22 cellular contexts compared by ENCODE assay signal in genomic region chr1:17305576-17306095, GRCh38. TPM values are rescaled to one million over a fixed set of nuclear protein-coding genes. Genes with fewer than 3 reads are reported as not detected.
DNase-seq lines count a peak whose midpoint lies in the region; ATAC-seq, FAIRE-seq and TF ChIP-seq lines count a peak whose summit lies in the region.
"Had no signal": no experiment of that assay in that cellular context is flagged by ENCODE, and none has a peak within 500 bp of the region (broad histone marks: within the 10 kb centered on the region; RNA-seq: fewer than 3 reads in every experiment).

No MANE protein-coding gene starts in this region.

- H3K36me3 ChIP-seq in mammary epithelial cell (ENCODE audit: insufficient read depth, low read length) (no peaks in the 10 kb centered on the region), K562 (ENCODE audit: control insufficient read depth, insufficient read depth, low read length) (no peaks in the 10 kb centered on the region), neutrophil (no peaks in the 10 kb centered on the region), Peyer's patch (no peaks in the 10 kb centered on the region)

- H3K27ac ChIP-seq in mammary epithelial cell (ENCODE audit: insufficient read depth, low read depth, low read length) (no peak overlapping the region), K562 (ENCODE audit: extremely low read depth, low read depth, low read length) (no peak overlapping the region), neutrophil (peak overlapping the region; percentile 95), Peyer's patch (no peak overlapping the region)
- H3K27ac ChIP-seq: 22Rv1 had no signal

- no peak overlapping the region for H3K4me2 ChIP-seq in mammary epithelial cell (ENCODE audit: insufficient read depth, low read depth, low read length)
- H3K4me2 ChIP-seq in K562 (ENCODE audit: insufficient read depth, low read length), result no peak overlapping the region

- peaks cover 50% of the 10 kb centered on the region for H3K4me1 Mint-ChIP-seq in MCF 10A (ENCODE audit: insufficient read depth, unreplicated experiment)
- no peaks in the 10 kb centered on the region for H3K4me1 Mint-ChIP-seq in natural killer cell treated with Interleukin-12 subunit alpha and Interleukin-12 subunit beta and Interleukin-15 and Interleukin-18, amount 100 ng/mL, for 72 hours (ENCODE audit: low read depth in 2 of 2)

- dilution Hi-C loops in mammary epithelial cell (cut with HindIII; ENCODE audit: low sequenced_read_pairs), result no loop called here

- CTCF ChIA-PET in MCF 10A (lab: Yijun Ruan, JAX) (interaction anchor here (0.6 kb wide), 1 partner anchor 12 kb away, joined by 3 read pairs; no protein-coding TSS in a partner anchor), mammary epithelial cell (lab: Charles Lee; ENCODE audit: low non-redundant PET) (no interaction called here), K562 (lab: Yijun Ruan, JAX; ENCODE audit: low intra/inter-chr PET ratio) (no interaction called here)

- H3K4me3 Mint-ChIP-seq in MCF 10A (ENCODE audit: unreplicated experiment), result no peak overlapping the region
- H3K4me3 Mint-ChIP-seq in natural killer cell treated with Interleukin-12 subunit alpha and Interleukin-12 subunit beta and Interleukin-15 and Interleukin-18, amount 100 ng/mL, for 72 hours, result no peak overlapping the region
- H3K4me3 Mint-ChIP-seq: CD14-positive monocyte; CD8-positive, alpha-beta T cell; H9 had no signal

- no peak for TF ChIP-seq POLR2A in K562 (conservative IDR thresholded peaks at IDR 0.05)
- TF ChIP-seq POLR2A in Peyer's patch (IDR thresholded peaks at IDR 0.05), result no peak
- TF ChIP-seq POLR2A in GM18505 (IDR thresholded peaks at IDR 0.05; ENCODE audit: borderline replicate concordance, extremely low read depth, insufficient read depth, insufficient read length), result no peak

- 92% methylated on average over 13 of the region's 14 CpGs for WGBS in mammary epithelial cell (ENCODE audit: low coverage, missing lambda C conversion rate)
- 4% methylated on average over 13 of the region's 14 CpGs for WGBS in K562 (ENCODE audit: insufficient coverage, low coverage, missing lambda C conversion rate)

- POLR2A ChIA-PET in MCF 10A (lab: Yijun Ruan, JAX) (interaction anchor here (0.6 to 0.9 kb wide), 3 partner anchors 9 to 155 kb away, joined by 3 read pairs; no protein-coding TSS in a partner anchor), K562 (lab: Yijun Ruan, JAX) (interaction anchor here (0.8 to 1.1 kb wide), 2 partner anchors 16 to 17 kb away, joined by 3 read pairs; no protein-coding TSS in a partner anchor)

- H4K20me1 ChIP-seq in mammary epithelial cell (ENCODE audit: insufficient read depth, low read length) (no peaks in the 10 kb centered on the region), K562 (replicated peaks; ENCODE audit: control insufficient read depth, insufficient read depth, low read length) (no peaks in the 10 kb centered on the region; the same call in 1 of the 2 replicates)

- H3K9me3 Mint-ChIP-seq in MCF 10A (ENCODE audit: unreplicated experiment), result peaks cover 8% of the 10 kb centered on the region
- peaks cover 7% of the 10 kb centered on the region for H3K9me3 Mint-ChIP-seq in natural killer cell treated with Interleukin-12 subunit alpha and Interleukin-12 subunit beta and Interleukin-15 and Interleukin-18, amount 100 ng/mL, for 72 hours

- ATAC-seq in K562 (no peak), GM18505 (IDR thresholded peaks at IDR 0.05; ENCODE audit: unreplicated experiment) (no peak), GM21447 (IDR thresholded peaks at IDR 0.05; ENCODE audit: unreplicated experiment) (no peak)
- no peak for ATAC-seq in natural killer cell treated with Interleukin-12 subunit alpha and Interleukin-12 subunit beta and Interleukin-15 and Interleukin-18, amount 100 ng/mL, for 72 hours
- ATAC-seq: CD8-positive, alpha-beta T cell had no signal

- in situ Hi-C loops in mammary epithelial cell (cut with MboI; ENCODE audit: low sequenced_read_pairs in 2 of 2), result no loop called here
- in situ Hi-C loops in K562 (cut with MboI), result no loop called here

- H3K4me3 ChIP-seq in mammary epithelial cell (replicated peaks in 1 of 3; ENCODE audit: insufficient read depth in 1 of 3, low read depth in 2 of 3, low read length in 3 of 3), result no peak overlapping the region
- H3K4me3 ChIP-seq in K562, result no peak overlapping the region
- H3K4me3 ChIP-seq in neutrophil (ENCODE audit: low read depth in 1 of 2, low read length in 1 of 2), result peak overlapping the region in 1 of 2 experiments; percentile 51
- no peak overlapping the region for H3K4me3 ChIP-seq in Peyer's patch

- H3K27me3 ChIP-seq in mammary epithelial cell (ENCODE audit: insufficient read depth, low read length), result no peaks in the 10 kb centered on the region
- peaks cover 6 to 29% of the 10 kb centered on the region in 2 experiments; a peak in 4 of 5 replicates for H3K27me3 ChIP-seq in K562 (ENCODE audit: control insufficient read depth in 2 of 2, insufficient read depth in 2 of 2, low read length in 2 of 2)
- H3K27me3 ChIP-seq in neutrophil, result no peaks in the 10 kb centered on the region
- no peaks in the 10 kb centered on the region for H3K27me3 ChIP-seq in Peyer's patch

- peak overlapping the region; percentile 14 for H3K27ac Mint-ChIP-seq in MCF 10A (ENCODE audit: low read depth, unreplicated experiment)
- no peak overlapping the region for H3K27ac Mint-ChIP-seq in natural killer cell treated with Interleukin-12 subunit alpha and Interleukin-12 subunit beta and Interleukin-15 and Interleukin-18, amount 100 ng/mL, for 72 hours
- H3K27ac Mint-ChIP-seq: CD8-positive, alpha-beta T cell had no signal

- intact Hi-C loops in MCF 10A (cut with micrococcal nuclease), result no loop called here
- intact Hi-C loops in mammary epithelial cell (cut with micrococcal nuclease), result no loop called here
- intact Hi-C loops in K562 (cut with micrococcal nuclease), result no loop called here

- no peak overlapping the region for H2AFZ ChIP-seq in mammary epithelial cell (ENCODE audit: low read depth, low read length)
- no peak overlapping the region for H2AFZ ChIP-seq in K562 (ENCODE audit: low read depth, low read length)

- DNase-seq in MCF 10A (ENCODE audit: unreplicated experiment) (no peak), mammary epithelial cell (no peak), K562 (ENCODE audit: extremely low read depth in 1 of 4, low spot score in 3 of 4) (no peak), Peyer's patch (no peak)
- no peak for DNase-seq in natural killer cell treated with Interleukin-12 subunit alpha and Interleukin-12 subunit beta and Interleukin-15 and Interleukin-18, amount 100 ng/mL, for 72 hours (ENCODE audit: low spot score)
- DNase-seq: CD8-positive, alpha-beta T cell; COR-L47; DMS153; DMS79 treated with DMSO at 0.1 percent for 48 hours; EL; H9 had no signal

- FAIRE-seq in K562 (lab: Jason Lieb, UNC), result no peak
- FAIRE-seq: D721Med, G401.6, GM12891, GM19239 had no signal

- no TSS peak for BruUV-seq in MCF 10A (replicated peaks; lab: Mats Ljungman, UMichigan)
- BruUV-seq in mammary epithelial cell (replicated peaks; lab: Mats Ljungman, UMichigan), result no TSS peak
- no TSS peak for BruUV-seq in K562 (replicated peaks; lab: Mats Ljungman, UMichigan)

- TF ChIP-seq EP300 in K562 (IDR thresholded peaks at IDR 0.05; ENCODE audit: low read length), result no peak

- H3K9me3 ChIP-seq in mammary epithelial cell (replicated peaks; ENCODE audit: insufficient read depth, low read length) (peaks cover 12% of the 10 kb centered on the region), K562 (replicated peaks; ENCODE audit: control insufficient read depth, insufficient read depth, low read depth, low read length) (0 out of 2 replicates have a peak, but pooled peaks cover 3% of the 10 kb centered on the region), neutrophil (no peaks in the 10 kb centered on the region), Peyer's patch (peaks cover 0 to 14% (median 0%) of the 10 kb centered on the region in 4 donors)

- H3K79me2 ChIP-seq in mammary epithelial cell (ENCODE audit: insufficient read depth, low read length) (no peaks in the 10 kb centered on the region), K562 (ENCODE audit: control insufficient read depth, insufficient read depth, low read length) (no peaks in the 10 kb centered on the region)

- H3K9me1 ChIP-seq in K562 (ENCODE audit: control insufficient read depth, insufficient read depth, low read length), result peaks cover 4% of the 10 kb centered on the region

- peaks cover 29% of the 10 kb centered on the region for H3K4me1 ChIP-seq in mammary epithelial cell (ENCODE audit: insufficient read depth, low read length)
- H3K4me1 ChIP-seq in K562 (replicated peaks in 1 of 2; ENCODE audit: control insufficient read depth in 2 of 2, insufficient read depth in 2 of 2, low read length in 2 of 2), result peaks cover 13 to 16% of the 10 kb centered on the region in 2 experiments
- peaks cover 84 to 85% of the 10 kb centered on the region in 2 experiments for H3K4me1 ChIP-seq in neutrophil (ENCODE audit: control insufficient read depth in 1 of 2, insufficient read depth in 1 of 2, low read depth in 1 of 2, low read length in 1 of 2)
- H3K4me1 ChIP-seq in Peyer's patch, result no peaks in the 10 kb centered on the region

- no peak for TF ChIP-seq RAD21 in K562 (CRISPR knock-in tag; conservative IDR thresholded peaks at IDR 0.05 in 1 of 2, IDR thresholded peaks at IDR 0.05 in 1 of 2)

- no peaks in the 10 kb centered on the region for H3K27me3 Mint-ChIP-seq in MCF 10A (ENCODE audit: insufficient read depth, unreplicated experiment)
- peaks cover 15 to 17% of the 10 kb centered on the region in 2 donors for H3K27me3 Mint-ChIP-seq in natural killer cell treated with Interleukin-12 subunit alpha and Interleukin-12 subunit beta and Interleukin-15 and Interleukin-18, amount 100 ng/mL, for 72 hours

- H3K9ac ChIP-seq in mammary epithelial cell (ENCODE audit: insufficient read depth, low read length), result no peak overlapping the region
- H3K9ac ChIP-seq in K562 (ENCODE audit: insufficient read depth in 1 of 2, low read depth in 2 of 2, low read length in 2 of 2), result no peak overlapping the region

- TF ChIP-seq CTCF in MCF 10A (IDR thresholded peaks at IDR 0.05; ENCODE audit: unreplicated experiment) (no peak), mammary epithelial cell (conservative IDR thresholded peaks at IDR 0.05 in 1 of 2, IDR thresholded peaks at IDR 0.05 in 1 of 2; ENCODE audit: extremely low read depth in 1 of 2, insufficient read depth in 1 of 2, low read depth in 1 of 2, low read length in 2 of 2) (no peak), K562 (IDR thresholded peaks at IDR 0.05 in 2 of 3, conservative IDR thresholded peaks at IDR 0.05 in 1 of 3; ENCODE audit: insufficient read depth in 2 of 3, low read depth in 1 of 3, low read length in 3 of 3) (no peak), neutrophil (IDR thresholded peaks at IDR 0.05) (no peak), Peyer's patch (IDR thresholded peaks at IDR 0.05) (no peak)

- no peaks in the 10 kb centered on the region for H3K36me3 Mint-ChIP-seq in MCF 10A (ENCODE audit: insufficient read depth, unreplicated experiment)
- H3K36me3 Mint-ChIP-seq in natural killer cell treated with Interleukin-12 subunit alpha and Interleukin-12 subunit beta and Interleukin-15 and Interleukin-18, amount 100 ng/mL, for 72 hours, result peaks cover 8% of the 10 kb centered on the region
- H3K36me3 Mint-ChIP-seq: CD8-positive, alpha-beta T cell had no signal

RNA-seq across cellular contexts. Expression of gene PADI4, which starts 2.4 kb away (rescaled TPM):
- total RNA-seq in MCF 10A (2022) (0.51 TPM in 1 of 2 replicates, not detected in the other), mammary epithelial cell (under 1 TPM in 1 of 2 donors, not detected in 1; 0.47 TPM), K562 (2014; rRNA removed) (not detected in 2 replicates), K562 (2014; rRNA removed; fragmentation: Illumina TruSeq; extraction: Trizol) (not detected in 2 replicates), K562 (2015; rRNA removed; fragmentation: Illumina TruSeq; extraction: Trizol) (not detected in 2 replicates), K562 (2021) (0.33 TPM in 1 of 2 replicates, not detected in the other), Peyer's patch (not detected)
- polyA plus RNA-seq in mammary epithelial cell (0.08 TPM), K562 (2011; rRNA removed) (0.09 TPM in 1 of 2 replicates, not detected in the other), K562 (2014; fragmentation: Illumina TruSeq; extraction: Trizol) (not detected in 2 replicates), K562 (2014; fragmentation: Nextera tagmentation; extraction: Ambion mirVana) (under 1 TPM in 1 of 2 experiments, not detected in 1; 0.22 TPM), K562 (2014; rRNA removed) (not detected in 2 replicates)
- polyA minus RNA-seq in mammary epithelial cell, result not detected
- 0.37 and 0.81 TPM in 2 replicates for total RNA-seq in K562 (2011; cell fraction: chromatin; rRNA removed; ENCODE audit: low replicate concordance)
- total RNA-seq in K562 (2011; cell fraction: nucleolus; rRNA removed), result 0.92 TPM in 1 of 2 replicates, not detected in the other
- 0.66 TPM in 1 of 2 replicates, not detected in the other for total RNA-seq in K562 (2011; cell fraction: nucleoplasm; rRNA removed)
- polyA plus RNA-seq in K562 (2011; cell fraction: cytosol; rRNA removed), result 0.15 and 1.3 TPM in 2 replicates
- 0.10 and 0.58 TPM in 2 replicates for polyA plus RNA-seq in K562 (2011; cell fraction: nucleus; rRNA removed)
- polyA plus RNA-seq in K562 (2012), result 0.04 and 0.17 TPM in 2 replicates
- polyA minus RNA-seq in K562 (2011; rRNA and poly(A)+ RNA removed), result not detected in 2 replicates
- polyA minus RNA-seq in K562 (2011; cell fraction: cytosol; rRNA and poly(A)+ RNA removed), result not detected in 2 replicates
- polyA minus RNA-seq in K562 (2011; cell fraction: nucleus; rRNA and poly(A)+ RNA removed), result 0.27 TPM in 1 of 2 replicates, not detected in the other
- under 1 TPM; 0.33 to 0.86 TPM for total RNA-seq in natural killer cell treated with Interleukin-12 subunit alpha and Interleukin-12 subunit beta and Interleukin-15 and Interleukin-18, amount 100 ng/mL, for 72 hours
- total RNA-seq: A673 had no signal
- polyA plus RNA-seq: BJ had no signal

RNA-seq across cellular contexts. Expression of gene PADI3, which starts 56.7 kb away (rescaled TPM):
- total RNA-seq in MCF 10A (2022) (0.12 TPM in 1 of 2 replicates, not detected in the other), mammary epithelial cell (1 to 10 TPM; 1.3 to 7.7 TPM), K562 (2014; rRNA removed) (not detected in 2 replicates), K562 (2014; rRNA removed; fragmentation: Illumina TruSeq; extraction: Trizol) (not detected in 2 replicates), K562 (2015; rRNA removed; fragmentation: Illumina TruSeq; extraction: Trizol) (not detected in 2 replicates), K562 (2021) (not detected in 2 replicates), Peyer's patch (not detected)
- polyA plus RNA-seq in mammary epithelial cell (6.9 TPM), K562 (2011; rRNA removed) (not detected in 2 replicates), K562 (2014; fragmentation: Illumina TruSeq; extraction: Trizol) (not detected in 2 replicates), K562 (2014; fragmentation: Nextera tagmentation; extraction: Ambion mirVana) (not detected), K562 (2014; rRNA removed) (not detected in 2 replicates)
- 15.9 TPM for polyA minus RNA-seq in mammary epithelial cell
- not detected in 2 replicates for total RNA-seq in K562 (2011; cell fraction: chromatin; rRNA removed; ENCODE audit: low replicate concordance)
- total RNA-seq in K562 (2011; cell fraction: nucleolus; rRNA removed), result not detected in 2 replicates
- total RNA-seq in K562 (2011; cell fraction: nucleoplasm; rRNA removed), result not detected in 2 replicates
- not detected in 2 replicates for polyA plus RNA-seq in K562 (2011; cell fraction: cytosol; rRNA removed)
- polyA plus RNA-seq in K562 (2011; cell fraction: nucleus; rRNA removed), result not detected in 2 replicates
- polyA plus RNA-seq in K562 (2012), result 0.06 TPM in 1 of 2 replicates, not detected in the other
- not detected in 2 replicates for polyA minus RNA-seq in K562 (2011; rRNA and poly(A)+ RNA removed)
- not detected in 2 replicates for polyA minus RNA-seq in K562 (2011; cell fraction: cytosol; rRNA and poly(A)+ RNA removed)
- polyA minus RNA-seq in K562 (2011; cell fraction: nucleus; rRNA and poly(A)+ RNA removed), result not detected in 2 replicates
- not detected for total RNA-seq in natural killer cell treated with Interleukin-12 subunit alpha and Interleukin-12 subunit beta and Interleukin-15 and Interleukin-18, amount 100 ng/mL, for 72 hours
- total RNA-seq: CD8-positive, alpha-beta T cell had no signal
- polyA plus RNA-seq: BJ, CD14-positive monocyte had no signal
